1 cellular context compared by ENCODE assay signal in the genomic region with DNA sequence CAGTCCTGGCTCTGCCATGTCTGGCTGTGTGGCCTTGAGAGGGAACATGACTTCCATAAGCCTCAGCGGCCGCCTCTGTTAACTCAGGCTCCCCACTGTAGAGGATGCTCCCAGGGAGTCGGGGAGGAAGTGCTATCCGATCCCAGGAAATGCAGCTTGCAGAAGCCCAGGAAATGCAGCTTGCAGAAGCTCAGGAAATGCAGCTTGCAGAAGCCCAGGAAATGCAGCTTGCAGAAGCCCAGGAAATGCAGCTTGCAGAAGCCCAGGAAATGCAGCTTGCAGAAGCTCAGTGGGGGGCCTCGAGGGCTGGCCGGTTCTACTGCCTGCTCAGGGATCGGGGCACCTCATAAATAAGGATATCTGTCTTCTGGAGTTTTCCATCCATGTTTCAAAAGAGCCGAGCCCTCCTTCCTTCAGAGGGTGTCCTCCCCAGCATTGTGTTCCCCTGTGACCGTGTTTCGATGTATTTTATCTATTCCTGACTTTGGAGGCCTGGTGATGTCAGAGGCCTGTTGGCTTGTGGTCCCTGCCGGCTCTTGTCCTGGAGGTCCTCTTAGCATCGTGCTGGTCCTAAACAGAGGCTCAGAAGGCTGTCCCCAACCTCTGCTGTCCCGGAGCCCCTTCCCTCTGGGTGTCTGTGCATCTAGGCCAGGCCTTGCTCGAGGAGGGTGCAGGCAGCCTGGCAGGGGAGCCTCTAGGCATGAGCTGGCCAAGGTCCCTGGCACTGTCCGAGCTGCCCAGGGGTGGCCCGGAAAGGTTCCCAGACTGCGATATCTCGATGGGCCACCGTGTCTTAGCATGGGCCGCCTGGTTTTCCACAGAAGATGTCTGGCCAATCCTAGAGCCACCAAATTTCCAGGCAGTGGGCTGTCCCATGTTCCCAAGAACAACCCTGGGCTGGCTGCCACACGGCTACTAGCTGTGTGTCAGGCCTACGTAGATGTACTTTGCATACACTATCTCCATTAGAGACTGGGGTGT.
TF ChIP-seq lines count a peak whose summit lies in the region.

No MANE protein-coding gene starts in this region.

TF ChIP-seq in HCT116, 20 proteins besides CTCF, POLR2A, EP300 and RAD21 (continued from another document):
- TF ChIP-seq, protein P1, sequence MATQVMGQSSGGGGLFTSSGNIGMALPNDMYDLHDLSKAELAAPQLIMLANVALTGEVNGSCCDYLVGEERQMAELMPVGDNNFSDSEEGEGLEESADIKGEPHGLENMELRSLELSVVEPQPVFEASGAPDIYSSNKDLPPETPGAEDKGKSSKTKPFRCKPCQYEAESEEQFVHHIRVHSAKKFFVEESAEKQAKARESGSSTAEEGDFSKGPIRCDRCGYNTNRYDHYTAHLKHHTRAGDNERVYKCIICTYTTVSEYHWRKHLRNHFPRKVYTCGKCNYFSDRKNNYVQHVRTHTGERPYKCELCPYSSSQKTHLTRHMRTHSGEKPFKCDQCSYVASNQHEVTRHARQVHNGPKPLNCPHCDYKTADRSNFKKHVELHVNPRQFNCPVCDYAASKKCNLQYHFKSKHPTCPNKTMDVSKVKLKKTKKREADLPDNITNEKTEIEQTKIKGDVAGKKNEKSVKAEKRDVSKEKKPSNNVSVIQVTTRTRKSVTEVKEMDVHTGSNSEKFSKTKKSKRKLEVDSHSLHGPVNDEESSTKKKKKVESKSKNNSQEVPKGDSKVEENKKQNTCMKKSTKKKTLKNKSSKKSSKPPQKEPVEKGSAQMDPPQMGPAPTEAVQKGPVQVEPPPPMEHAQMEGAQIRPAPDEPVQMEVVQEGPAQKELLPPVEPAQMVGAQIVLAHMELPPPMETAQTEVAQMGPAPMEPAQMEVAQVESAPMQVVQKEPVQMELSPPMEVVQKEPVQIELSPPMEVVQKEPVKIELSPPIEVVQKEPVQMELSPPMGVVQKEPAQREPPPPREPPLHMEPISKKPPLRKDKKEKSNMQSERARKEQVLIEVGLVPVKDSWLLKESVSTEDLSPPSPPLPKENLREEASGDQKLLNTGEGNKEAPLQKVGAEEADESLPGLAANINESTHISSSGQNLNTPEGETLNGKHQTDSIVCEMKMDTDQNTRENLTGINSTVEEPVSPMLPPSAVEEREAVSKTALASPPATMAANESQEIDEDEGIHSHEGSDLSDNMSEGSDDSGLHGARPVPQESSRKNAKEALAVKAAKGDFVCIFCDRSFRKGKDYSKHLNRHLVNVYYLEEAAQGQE (IDR thresholded peaks at IDR 0.05; ENCODE audit: low read depth), result no peak
- TF ChIP-seq SIN3A (IDR thresholded peaks at IDR 0.05; ENCODE audit: low read depth) (no peak), SRF (IDR thresholded peaks at IDR 0.05; ENCODE audit: low read depth) (no peak), ZNF274 (IDR thresholded peaks at IDR 0.05; ENCODE audit: low read depth, low read length) (no peak), JUND (IDR thresholded peaks at IDR 0.05) (no peak)
- TF ChIP-seq, protein P2, sequence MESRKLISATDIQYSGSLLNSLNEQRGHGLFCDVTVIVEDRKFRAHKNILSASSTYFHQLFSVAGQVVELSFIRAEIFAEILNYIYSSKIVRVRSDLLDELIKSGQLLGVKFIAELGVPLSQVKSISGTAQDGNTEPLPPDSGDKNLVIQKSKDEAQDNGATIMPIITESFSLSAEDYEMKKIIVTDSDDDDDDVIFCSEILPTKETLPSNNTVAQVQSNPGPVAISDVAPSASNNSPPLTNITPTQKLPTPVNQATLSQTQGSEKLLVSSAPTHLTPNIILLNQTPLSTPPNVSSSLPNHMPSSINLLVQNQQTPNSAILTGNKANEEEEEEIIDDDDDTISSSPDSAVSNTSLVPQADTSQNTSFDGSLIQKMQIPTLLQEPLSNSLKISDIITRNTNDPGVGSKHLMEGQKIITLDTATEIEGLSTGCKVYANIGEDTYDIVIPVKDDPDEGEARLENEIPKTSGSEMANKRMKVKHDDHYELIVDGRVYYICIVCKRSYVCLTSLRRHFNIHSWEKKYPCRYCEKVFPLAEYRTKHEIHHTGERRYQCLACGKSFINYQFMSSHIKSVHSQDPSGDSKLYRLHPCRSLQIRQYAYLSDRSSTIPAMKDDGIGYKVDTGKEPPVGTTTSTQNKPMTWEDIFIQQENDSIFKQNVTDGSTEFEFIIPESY (IDR thresholded peaks at IDR 0.05; ENCODE audit: extremely low read depth, insufficient replicate concordance, low read length), result no peak
